16 cellular contexts compared by ENCODE assay signal in the genomic region with DNA sequence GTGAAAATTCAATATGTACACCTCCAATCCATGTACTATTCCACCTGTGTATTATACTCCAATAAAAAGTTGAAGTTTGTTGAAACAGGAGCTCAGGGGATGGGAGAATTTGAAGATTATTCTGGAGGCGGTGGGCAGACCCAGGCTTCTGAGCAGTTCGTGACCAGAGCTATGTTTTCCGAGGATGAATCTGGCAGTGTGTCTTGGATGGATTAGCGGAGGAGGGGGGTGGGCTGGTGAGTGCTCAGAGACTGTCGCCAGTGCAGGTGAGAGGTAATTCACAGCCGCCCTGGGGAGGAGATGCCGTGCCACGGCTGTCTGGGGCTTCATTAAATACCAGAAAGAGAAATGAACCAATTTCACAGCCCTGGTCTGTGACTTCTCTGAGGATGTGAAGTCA.
"Had no signal": no experiment of that assay in that cellular context is flagged by ENCODE, and none has a peak within 500 bp of the region (broad histone marks: within the 10 kb centered on the region; RNA-seq: fewer than 3 reads in every experiment).

No MANE protein-coding gene starts in this region.

- H3K4me3 ChIP-seq: body of pancreas, coronary artery, gastroesophageal sphincter, heart right ventricle, mucosa of descending colon, psoas muscle, right lobe of liver had no signal

- H3K9me3 ChIP-seq: body of pancreas, mucosa of descending colon, psoas muscle, right lobe of liver had no signal

- H3K36me3 ChIP-seq: gastroesophageal sphincter, heart right ventricle, right lobe of liver had no signal

- H3K27ac ChIP-seq: body of pancreas, coronary artery, gastroesophageal sphincter, heart right ventricle, psoas muscle, right lobe of liver had no signal

- H3K4me1 ChIP-seq: body of pancreas, gastroesophageal sphincter, heart right ventricle, psoas muscle, right lobe of liver had no signal

- ATAC-seq: activated CD4-positive, alpha-beta T cell treated with anti-CD3 and anti-CD28 coated beads for 36 hours; activated CD8-positive, alpha-beta T cell treated with anti-CD3 and anti-CD28 coated beads for 36 hours; body of pancreas; effector memory CD8-positive, alpha-beta T cell; gastroesophageal sphincter; heart right ventricle; mucosa of descending colon; naive thymus-derived CD4-positive, alpha-beta T cell; psoas muscle; right lobe of liver had no signal

- H3K27me3 ChIP-seq: body of pancreas, right lobe of liver had no signal

- DNase-seq: activated CD4-positive, alpha-beta T cell treated with anti-CD3 and anti-CD28 coated beads for 36 hours; activated CD8-positive, alpha-beta T cell treated with anti-CD3 and anti-CD28 coated beads for 36 hours; activated naive CD8-positive, alpha-beta T cell treated with anti-CD3 and anti-CD28 coated beads for 36 hours; amygdala; body of pancreas; central memory CD4-positive, alpha-beta T cell; effector memory CD8-positive, alpha-beta T cell; heart right ventricle; mammary epithelial cell; mucosa of descending colon; naive thymus-derived CD4-positive, alpha-beta T cell; psoas muscle; T-helper 2 cell had no signal
